14 cellular contexts compared by ENCODE assay signal in the genomic region with DNA sequence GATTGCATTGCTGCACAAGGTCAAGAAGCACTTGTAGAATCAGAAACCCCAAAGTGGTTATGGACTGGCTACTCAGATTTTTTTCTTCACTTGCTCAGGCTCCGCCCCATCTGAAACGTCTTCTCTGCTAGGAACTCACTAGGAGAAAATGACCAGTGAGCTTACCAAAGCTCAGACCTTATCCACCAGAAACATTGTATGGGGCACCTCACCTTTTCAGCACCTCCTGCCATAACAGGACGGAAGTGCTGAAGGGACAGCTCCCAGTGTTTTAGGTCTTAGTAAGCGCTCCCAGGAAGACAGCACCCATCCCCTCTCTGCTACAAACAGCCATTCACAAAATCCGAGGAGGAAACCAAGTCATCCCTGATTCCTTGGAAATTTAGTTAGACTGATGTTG. TPM values are rescaled to one million over a fixed set of nuclear protein-coding genes. Genes with fewer than 3 reads are reported as not detected.
DNase-seq lines count a peak whose midpoint lies in the region; ATAC-seq, FAIRE-seq and TF ChIP-seq lines count a peak whose summit lies in the region.
"Had no signal": no experiment of that assay in that cellular context is flagged by ENCODE, and none has a peak within 500 bp of the region (broad histone marks: within the 10 kb centered on the region; RNA-seq: fewer than 3 reads in every experiment).

No MANE protein-coding gene starts in this region.

- in situ Hi-C loops in SK-MEL-5 (cut with HindIII; ENCODE audit: low pct_unique_long_range_greater_than_20kb, low sequenced_read_pairs), result no loop called here

- peak; percentile 65 for DNase-seq in MCF 10A (ENCODE audit: unreplicated experiment)
- DNase-seq in breast epithelium (ENCODE audit: low spot score in 2 of 2), result no peak
- DNase-seq in SK-MEL-5 (ENCODE audit: low read depth, low spot score), result peak; percentile 3
- DNase-seq in urothelium cell line (ENCODE audit: low spot score), result peak; percentile 59
- no peak for DNase-seq in A673 (ENCODE audit: low spot score)
- DNase-seq: activated CD4-positive, alpha-beta T cell treated with anti-CD3 and anti-CD28 coated beads, Interleukin-2, amount 50 U/mL, for 48 hours; activated naive CD8-positive, alpha-beta T cell treated with anti-CD3 and anti-CD28 coated beads for 36 hours; effector memory CD4-positive, alpha-beta T cell; NCI-H2171; stimulated activated naive CD8-positive, alpha-beta T cell treated with anti-CD3 and anti-CD28 coated beads, Interleukin-15, amount 100 ng/mL, for 72 hours had no signal

- H3K36me3 ChIP-seq in breast epithelium (no peaks in the 10 kb centered on the region), A673 (ENCODE audit: insufficient read depth, low read length, poor library complexity, severe bottlenecking) (no peaks in the 10 kb centered on the region)

- H3K9me3 ChIP-seq in breast epithelium (no peaks in the 10 kb centered on the region), A673 (ENCODE audit: low read depth, low read length, poor library complexity, severe bottlenecking) (no peaks in the 10 kb centered on the region)

- TF ChIP-seq CTCF in MCF 10A (IDR thresholded peaks at IDR 0.05; ENCODE audit: unreplicated experiment) (no peak), breast epithelium (IDR thresholded peaks at IDR 0.05) (no peak), A673 (conservative IDR thresholded peaks at IDR 0.05; ENCODE audit: low read depth, low read length) (no peak)

- H3K4me3 ChIP-seq in breast epithelium (no peak overlapping the region), iPS-11a (ENCODE audit: low read depth, low read length) (peak overlapping the region; percentile 58), A673 (ENCODE audit: low read depth, low read length, poor library complexity, severe bottlenecking) (no peak overlapping the region)

- POLR2A ChIA-PET in MCF 10A (lab: Yijun Ruan, JAX), result interaction anchor here (0.6 to 1.0 kb wide), 2 partner anchors 21 to 387 kb away, joined by 3 to 4 read pairs; no protein-coding TSS in a partner anchor
- POLR2A ChIA-PET in A673 (lab: Charles Lee; ENCODE audit: low non-redundant PET), result no interaction called here

- intact Hi-C loops in MCF 10A (cut with micrococcal nuclease), result no loop called here
- intact Hi-C loops in breast epithelium (cut with DNase I; ENCODE audit: low total_unique reads), result no loop called here
- intact Hi-C loops in A673 (cut with micrococcal nuclease; ENCODE audit: unreplicated experiment), result no loop called here

- BruUV-seq in MCF 10A (replicated peaks; lab: Mats Ljungman, UMichigan), result no TSS peak
- no TSS peak for BruUV-seq in A673 (replicated peaks; lab: Mats Ljungman, UMichigan)

- H3K27me3 Mint-ChIP-seq in MCF 10A (ENCODE audit: insufficient read depth, unreplicated experiment), result peaks cover 92% of the 10 kb centered on the region

- H3K27ac ChIP-seq in breast epithelium (no peak overlapping the region), A673 (ENCODE audit: low read depth, low read length, poor library complexity, severe bottlenecking) (no peak overlapping the region)

- no peak for FAIRE-seq in urothelium cell line (lab: Jason Lieb, UNC)

- no peak for ATAC-seq in HG02610 (IDR thresholded peaks at IDR 0.05; ENCODE audit: unreplicated experiment)
- no peak for ATAC-seq in GM18861 (IDR thresholded peaks at IDR 0.05; ENCODE audit: unreplicated experiment)
- ATAC-seq: Right ventricle myocardium inferior; stimulated activated naive CD8-positive, alpha-beta T cell treated with anti-CD3 and anti-CD28 coated beads, Interleukin-15, amount 100 ng/mL, for 72 hours had no signal

- no peak overlapping the region for H3K4me3 Mint-ChIP-seq in MCF 10A (ENCODE audit: unreplicated experiment)
- H3K4me3 Mint-ChIP-seq: activated naive CD8-positive, alpha-beta T cell treated with anti-CD3 and anti-CD28 coated beads for 36 hours; stimulated activated naive CD8-positive, alpha-beta T cell treated with anti-CD3 and anti-CD28 coated beads, Interleukin-15, amount 100 ng/mL, for 72 hours had no signal

- no peaks in the 10 kb centered on the region for H3K36me3 Mint-ChIP-seq in MCF 10A (ENCODE audit: insufficient read depth, unreplicated experiment)
- H3K36me3 Mint-ChIP-seq: activated naive CD8-positive, alpha-beta T cell treated with anti-CD3 and anti-CD28 coated beads for 36 hours had no signal

- H3K27ac Mint-ChIP-seq in MCF 10A (ENCODE audit: low read depth, unreplicated experiment), result no peak overlapping the region
- H3K27ac Mint-ChIP-seq: activated naive CD8-positive, alpha-beta T cell treated with anti-CD3 and anti-CD28 coated beads for 36 hours; stimulated activated naive CD8-positive, alpha-beta T cell treated with anti-CD3 and anti-CD28 coated beads, Interleukin-15, amount 100 ng/mL, for 72 hours had no signal

- H3K27me3 ChIP-seq in breast epithelium (peaks cover 0 to 37% of the 10 kb centered on the region in 2 donors), A673 (replicated peaks; ENCODE audit: insufficient read depth, low read depth, low read length, poor library complexity) (peaks cover 51% of the 10 kb centered on the region)

- H3K4me1 ChIP-seq in breast epithelium (no peaks in the 10 kb centered on the region), A673 (ENCODE audit: insufficient read depth, low read length, poor library complexity, severe bottlenecking) (peaks cover 3% of the 10 kb centered on the region)

- TF ChIP-seq POLR2A in breast epithelium (IDR thresholded peaks at IDR 0.05), result no peak

- CTCF ChIA-PET in MCF 10A (lab: Yijun Ruan, JAX) (interaction anchor here (0.9 to 7.5 kb wide), 7 partner anchors 9 to 1562 kb away, joined by 3 to 62 read pairs (median 4); no protein-coding TSS in a partner anchor), A673 (lab: Charles Lee) (no interaction called here)

- H3K9me3 Mint-ChIP-seq in MCF 10A (ENCODE audit: unreplicated experiment), result no peaks in the 10 kb centered on the region
- H3K9me3 Mint-ChIP-seq: activated naive CD8-positive, alpha-beta T cell treated with anti-CD3 and anti-CD28 coated beads for 36 hours had no signal

- no peaks in the 10 kb centered on the region for H3K4me1 Mint-ChIP-seq in MCF 10A (ENCODE audit: insufficient read depth, unreplicated experiment)
- H3K4me1 Mint-ChIP-seq: activated naive CD8-positive, alpha-beta T cell treated with anti-CD3 and anti-CD28 coated beads for 36 hours; stimulated activated naive CD8-positive, alpha-beta T cell treated with anti-CD3 and anti-CD28 coated beads, Interleukin-15, amount 100 ng/mL, for 72 hours had no signal

RNA-seq across cellular contexts. Expression of gene GABRA1, which starts 1.2 kb away (rescaled TPM):
- total RNA-seq in MCF 10A (2022) (not detected in 2 replicates), breast epithelium (not detected), A673 (2021) (not detected in 2 replicates)
- total RNA-seq in SK-MEL-5 (2014; rRNA removed; shearing (Covaris generic)), result not detected in 2 replicates
- polyA plus RNA-seq in SK-MEL-5 (2015; cell fraction: cytosol; rRNA removed), result not detected in 2 replicates
- not detected in 2 replicates for polyA plus RNA-seq in SK-MEL-5 (2015; cell fraction: nucleus; rRNA removed)
- total RNA-seq: activated naive CD8-positive, alpha-beta T cell treated with anti-CD3 and anti-CD28 coated beads for 36 hours; Right ventricle myocardium inferior had no signal

Comparison
In these comparisons a context has a peak if more than half of its experiments do, and no peak if none do; other contexts are left out.
1. DNase-seq: peak in MCF 10A (single experiment), SK-MEL-5 (single experiment) and urothelium cell line (single experiment); none in breast epithelium (0 of 2) and A673 (single experiment).